Comparison of ENCODE assay signal across 16 cellular contexts in the genomic region with DNA sequence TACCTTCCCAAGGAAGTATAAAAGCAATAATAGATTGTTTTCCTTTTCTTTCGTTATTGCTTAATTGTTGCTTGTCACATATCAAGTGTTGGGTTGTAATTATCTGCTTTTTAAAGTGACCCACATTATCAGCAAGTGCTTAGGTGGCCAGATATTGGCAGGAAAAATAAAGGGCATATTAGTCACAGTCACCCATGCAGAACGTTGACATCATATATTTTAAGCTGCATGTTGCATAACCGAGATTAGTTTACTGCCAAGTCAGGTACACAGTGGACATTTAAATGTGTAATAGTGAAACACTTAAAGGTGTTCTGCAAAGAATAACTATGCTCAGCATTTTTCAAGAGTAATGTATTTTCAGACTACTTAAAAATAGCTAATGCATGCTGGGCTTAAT. TPM values are rescaled to one million over a fixed set of nuclear protein-coding genes. Genes with fewer than 3 reads are reported as not detected.
A peak's percentile ranks its signal among the peaks of the same experiment; 100 is the strongest.
DNase-seq lines count a peak whose midpoint lies in the region; ATAC-seq and TF ChIP-seq lines count a peak whose summit lies in the region.
"Had no signal": no experiment of that assay in that cellular context is flagged by ENCODE, and none has a peak within 500 bp of the region (broad histone marks: within the 10 kb centered on the region; RNA-seq: fewer than 3 reads in every experiment).

No MANE protein-coding gene starts in this region.

- H3K23ac ChIP-seq in IMR-90 (ENCODE audit: low read depth, low read length), result no peak overlapping the region

- H3K18ac ChIP-seq in IMR-90 (ENCODE audit: low read depth, low read length), result no peak overlapping the region

- H4K91ac ChIP-seq in IMR-90 (ENCODE audit: insufficient read depth, low read depth, low read length), result no peak overlapping the region

- no peak overlapping the region for H4K8ac ChIP-seq in IMR-90 (ENCODE audit: low read depth in 2 of 2, low read length in 2 of 2)

- H3K36me3 ChIP-seq in IMR-90 (ENCODE audit: control insufficient read depth, insufficient read depth, low read length) (no peaks in the 10 kb centered on the region), endocrine pancreas (ENCODE audit: control insufficient read depth, insufficient read depth, low read length) (no peaks in the 10 kb centered on the region)
- H3K36me3 ChIP-seq: neutrophil, thyroid gland had no signal

- dilution Hi-C loops in IMR-90 (cut with HindIII; ENCODE audit: low sequenced_read_pairs, unreplicated experiment), result no loop called here

- H4K5ac ChIP-seq in IMR-90 (ENCODE audit: low read depth, low read length), result no peak overlapping the region

- no peaks in the 10 kb centered on the region for H3K79me1 ChIP-seq in IMR-90 (ENCODE audit: low read depth in 1 of 2, low read length in 2 of 2)

- no peak overlapping the region for H2AK5ac ChIP-seq in IMR-90 (ENCODE audit: low read depth, low read length)

- no peak overlapping the region for H3K27ac Mint-ChIP-seq in chondrocyte (ENCODE audit: unreplicated experiment)
- H3K27ac Mint-ChIP-seq: activated B cell treated with CpG ODN at 0.5 μM for 24 hours; activated T-cell treated with anti-CD3 and anti-CD28 coated beads, Interleukin-2, amount 50 U/mL, for 24 hours; memory B cell had no signal

- H3K14ac ChIP-seq in IMR-90 (replicated peaks; ENCODE audit: low read depth, low read length), result no peak overlapping the region

- H3K4me1 ChIP-seq in IMR-90 (ENCODE audit: control insufficient read depth, insufficient read depth, low read length), result no peaks in the 10 kb centered on the region
- H3K4me1 ChIP-seq in endocrine pancreas (ENCODE audit: control insufficient read depth, insufficient read depth, low read length), result peaks cover 48% of the 10 kb centered on the region

- H3K9me1 ChIP-seq in IMR-90 (ENCODE audit: insufficient read depth, low read length), result no peaks in the 10 kb centered on the region

- no peak overlapping the region for H2AFZ ChIP-seq in IMR-90 (replicated peaks; ENCODE audit: low read length, poor library complexity)

- no peak overlapping the region for H2BK15ac ChIP-seq in IMR-90 (ENCODE audit: low read depth, low read length)

- H3K9ac ChIP-seq in IMR-90 (ENCODE audit: low read depth, low read length) (no peak overlapping the region), endocrine pancreas (ENCODE audit: control insufficient read depth, insufficient read depth, low read length) (no peak overlapping the region)

- H3K27ac ChIP-seq in IMR-90 (ENCODE audit: insufficient read depth, low read length), result no peak overlapping the region
- H3K27ac ChIP-seq: neutrophil, thyroid gland had no signal

- no peaks in the 10 kb centered on the region for H3K9me3 Mint-ChIP-seq in chondrocyte (ENCODE audit: low read depth)
- H3K9me3 Mint-ChIP-seq: activated B cell treated with CpG ODN at 0.5 μM for 24 hours; activated T-cell treated with anti-CD3 and anti-CD28 coated beads, Interleukin-2, amount 50 U/mL, for 24 hours had no signal

- no peak overlapping the region for H3K4me2 ChIP-seq in IMR-90 (ENCODE audit: low read depth, low read length)

- H2BK5ac ChIP-seq in IMR-90 (ENCODE audit: low read depth, low read length, poor library complexity, severe bottlenecking), result no peak overlapping the region

- H4K20me1 ChIP-seq in IMR-90 (ENCODE audit: insufficient read depth, low read length), result no peaks in the 10 kb centered on the region

- intact Hi-C loops in IMR-90 (cut with micrococcal nuclease), result no loop called here

- H3K27me3 Mint-ChIP-seq in chondrocyte (ENCODE audit: low read depth), result peaks cover 6% of the 10 kb centered on the region
- H3K27me3 Mint-ChIP-seq: activated T-cell treated with anti-CD3 and anti-CD28 coated beads, Interleukin-2, amount 50 U/mL, for 24 hours had no signal

- no peak for TF ChIP-seq POLR2A in IMR-90 (IDR thresholded peaks at IDR 0.05; ENCODE audit: low read depth, low read length)

- POLR2A ChIA-PET in IMR-90 (lab: Charles Lee; ENCODE audit: unreplicated experiment), result no interaction called here

- H3K4me3 Mint-ChIP-seq in chondrocyte (ENCODE audit: unreplicated experiment), result no peak overlapping the region
- H3K4me3 Mint-ChIP-seq: activated B cell treated with CpG ODN at 0.5 μM for 24 hours; activated T-cell treated with anti-CD3 and anti-CD28 coated beads, Interleukin-2, amount 50 U/mL, for 24 hours; memory B cell had no signal

- no peaks in the 10 kb centered on the region for H3K4me1 Mint-ChIP-seq in chondrocyte (ENCODE audit: low read depth)
- H3K4me1 Mint-ChIP-seq: activated B cell treated with CpG ODN at 0.5 μM for 24 hours had no signal

- no peak overlapping the region for H2BK20ac ChIP-seq in IMR-90 (ENCODE audit: low read depth, low read length)

- in situ Hi-C loops in IMR-90 (cut with MboI; ENCODE audit: low sequenced_read_pairs), result no loop called here

- DNase-seq in IMR-90 (no peak), NCI-H460 (ENCODE audit: extremely low read depth, low read depth) (peak; percentile 19), left lobe of liver (ENCODE audit: low spot score) (no peak), epidermal melanocyte (ENCODE audit: insufficient read length, low spot score) (no peak), chondrocyte (ENCODE audit: low spot score) (no peak), HCEC 1CT (no peak)
- DNase-seq in activated CD4-positive, alpha-beta T cell treated with anti-CD3 and anti-CD28 coated beads, Interleukin-2, amount 50 U/mL, for 1 hour, result no peak
- DNase-seq: activated B cell treated with CpG ODN at 0.5 μM for 24 hours; activated T-cell treated with anti-CD3 and anti-CD28 coated beads, Interleukin-2, amount 50 U/mL, for 24 hours; amniotic stem cell; glutamatergic neuron; Kasumi-1; thyroid gland had no signal

- H3K36me3 Mint-ChIP-seq in chondrocyte (ENCODE audit: low read depth), result no peaks in the 10 kb centered on the region
- H3K36me3 Mint-ChIP-seq: memory B cell had no signal

- no CpG with 5 or more reads among the region's 3 CpGs for WGBS in IMR-90 (ENCODE audit: extremely low coverage in 2 of 2, insufficient read length in 1 of 2), 2 experiments

- ATAC-seq in IMR-90 (ENCODE audit: low read depth) (no peak), left lobe of liver (peak; percentile 34)

- H3K4me3 ChIP-seq in IMR-90 (ENCODE audit: insufficient read depth, low read depth, low read length) (no peak overlapping the region), endocrine pancreas (ENCODE audit: control insufficient read depth, insufficient read depth, low read length) (peak overlapping the region; percentile 53)
- H3K4me3 ChIP-seq: thyroid gland had no signal

- no TSS peak for BruUV-seq in IMR-90 (replicated peaks; lab: Mats Ljungman, UMichigan)

- H2BK120ac ChIP-seq in IMR-90 (ENCODE audit: low read depth, low read length), result no peak overlapping the region

- TF ChIP-seq CTCF in IMR-90 (conservative IDR thresholded peaks at IDR 0.05; ENCODE audit: low read depth, low read length), result no peak
- no peak for TF ChIP-seq CTCF in chondrocyte (IDR thresholded peaks at IDR 0.05)

- H3K9me3 ChIP-seq in IMR-90 (ENCODE audit: control insufficient read depth, insufficient read depth, low read length) (no peaks in the 10 kb centered on the region), endocrine pancreas (ENCODE audit: control insufficient read depth, low read length) (no peaks in the 10 kb centered on the region)
- H3K9me3 ChIP-seq: neutrophil, thyroid gland had no signal

- H2AK9ac ChIP-seq in IMR-90 (replicated peaks; ENCODE audit: low read depth, low read length, poor library complexity), result no peak overlapping the region

- no peak for TF ChIP-seq RAD21 in IMR-90 (IDR thresholded peaks at IDR 0.05; ENCODE audit: low read length)

- H3K56ac ChIP-seq in IMR-90 (ENCODE audit: extremely low read depth, insufficient read depth, low read length), result no peak overlapping the region

- H3K4ac ChIP-seq in IMR-90 (ENCODE audit: low read depth, low read length), result no peak overlapping the region

- CTCF ChIA-PET in IMR-90 (lab: Yijun Ruan, JAX), result no interaction called here

- H3K27me3 ChIP-seq in IMR-90 (ENCODE audit: control insufficient read depth, insufficient read depth, low read length), result no peaks in the 10 kb centered on the region
- H3K27me3 ChIP-seq in endocrine pancreas (ENCODE audit: control insufficient read depth, insufficient read depth, low read length), result no peaks in the 10 kb centered on the region
- H3K27me3 ChIP-seq: thyroid gland had no signal

TF ChIP-seq in IMR-90, 13 proteins besides CTCF, POLR2A, EP300 and RAD21:
- TF ChIP-seq RFX5 (IDR thresholded peaks at IDR 0.05; ENCODE audit: low read depth, low read length), result no peak
- TF ChIP-seq MAFK (IDR thresholded peaks at IDR 0.05; ENCODE audit: low read depth, low read length), result peak; percentile 18; the same call in 1 of the 2 replicates

RNA-seq across cellular contexts. Expression of gene NEBL, which starts 11.4 kb away (rescaled TPM):
- under 0.01 TPM in 1 of 2 replicates, not detected in the other for total RNA-seq in IMR-90 (2012; rRNA removed)
- under 0.01 TPM in 1 of 2 replicates, not detected in the other for polyA plus RNA-seq in IMR-90 (2012; rRNA removed)
- polyA plus RNA-seq in IMR-90 (2012; cell fraction: cytosol; rRNA removed), result not detected in 2 replicates
- polyA plus RNA-seq in IMR-90 (2012; cell fraction: nucleus; rRNA removed; ENCODE audit: low replicate concordance), result 0.01 TPM in 1 of 2 replicates, not detected in the other
- total RNA-seq in NCI-H460 (2014; rRNA removed; shearing (Covaris generic)), result 11.4 and 13.0 TPM in 2 replicates
- polyA plus RNA-seq in NCI-H460 (2014; cell fraction: nucleus; rRNA removed), result 7.2 and 8.0 TPM in 2 replicates
- total RNA-seq in left lobe of liver, result 1.2 TPM
- 1.8 to 2.4 TPM (median 2.0 TPM) in 3 replicates for total RNA-seq in chondrocyte
- total RNA-seq: activated B cell treated with CpG ODN at 0.5 μM for 24 hours had no signal
